In genomic region chr3:133451309-133451708, GRCh38 we compare ENCODE assay signal across 29 cellular contexts. TPM values are rescaled to one million over a fixed set of nuclear protein-coding genes. Genes with fewer than 3 reads are reported as not detected.
"Had no signal": no experiment of that assay in that cellular context is flagged by ENCODE, and none has a peak within 500 bp of the region (broad histone marks: within the 10 kb centered on the region; RNA-seq: fewer than 3 reads in every experiment).

No MANE protein-coding gene starts in this region.

- H3K4me3 Mint-ChIP-seq: dendritic cell treated with granulocyte-macrophage colony-stimulating factor and Interleukin-4, amounts not matched to agents 40 ng/mL and 50 ng/mL, for 4 days; effector memory CD8-positive, alpha-beta T cell; naive thymus-derived CD4-positive, alpha-beta T cell; nephron progenitor cell; stimulated activated naive B cell treated with anti-CD40 and anti-IgM and Interleukin-4, amounts not matched to agents 10 μg/mL and 1 μg/mL and 100 μg/mL, for 72 hours; stimulated activated naive CD8-positive, alpha-beta T cell treated with anti-CD3 and anti-CD28 coated beads, Interleukin-15, amount 100 ng/mL, for 72 hours had no signal

- ATAC-seq: effector memory CD8-positive, alpha-beta T cell; gastroesophageal sphincter; left lobe of liver; naive thymus-derived CD4-positive, alpha-beta T cell; stimulated activated naive B cell treated with anti-CD40 and anti-IgM and Interleukin-4, amounts not matched to agents 10 μg/mL and 1 μg/mL and 100 μg/mL, for 72 hours; stimulated activated naive CD8-positive, alpha-beta T cell treated with anti-CD3 and anti-CD28 coated beads, Interleukin-15, amount 100 ng/mL, for 72 hours had no signal

- H3K27me3 Mint-ChIP-seq: effector memory CD8-positive, alpha-beta T cell; naive thymus-derived CD4-positive, alpha-beta T cell; stimulated activated naive CD8-positive, alpha-beta T cell treated with anti-CD3 and anti-CD28 coated beads, Interleukin-15, amount 100 ng/mL, for 72 hours had no signal

- DNase-seq: effector memory CD8-positive, alpha-beta T cell; glutamatergic neuron; islet precursor cell; mammary epithelial cell; naive thymus-derived CD4-positive, alpha-beta T cell; nephron progenitor cell; posterior cingulate gyrus; sigmoid colon; stimulated activated CD4-positive, alpha-beta T cell treated with anti-CD3 and anti-CD28 coated beads, Interleukin-2, amount 100 ng/mL, for 24 hours; stimulated activated CD4-positive, alpha-beta T cell treated with anti-CD3 and anti-CD28 coated beads, Interleukin-4, amount 100 ng/mL, for 4 hours; stimulated activated naive B cell treated with anti-CD40 and anti-IgM and Interleukin-4, amounts not matched to agents 10 μg/mL and 1 μg/mL and 100 μg/mL, for 72 hours; stimulated activated naive CD8-positive, alpha-beta T cell treated with anti-CD3 and anti-CD28 coated beads, Interleukin-15, amount 100 ng/mL, for 72 hours; testis had no signal

- H3K27ac ChIP-seq: epithelial cell of prostate, esophagus muscularis mucosa, gastroesophageal sphincter, neutrophil, sigmoid colon, skin epidermis, testis, tibial nerve had no signal

- H3K27ac Mint-ChIP-seq: dendritic cell treated with granulocyte-macrophage colony-stimulating factor and Interleukin-4, amounts not matched to agents 40 ng/mL and 50 ng/mL, for 4 days; effector memory CD8-positive, alpha-beta T cell; naive thymus-derived CD4-positive, alpha-beta T cell; nephron progenitor cell; stimulated activated naive B cell treated with anti-CD40 and anti-IgM and Interleukin-4, amounts not matched to agents 10 μg/mL and 1 μg/mL and 100 μg/mL, for 72 hours had no signal

- H3K36me3 Mint-ChIP-seq: stimulated activated naive B cell treated with anti-CD40 and anti-IgM and Interleukin-4, amounts not matched to agents 10 μg/mL and 1 μg/mL and 100 μg/mL, for 72 hours had no signal

- H3K9me3 Mint-ChIP-seq: dendritic cell treated with granulocyte-macrophage colony-stimulating factor and Interleukin-4, amounts not matched to agents 40 ng/mL and 50 ng/mL, for 4 days; effector memory CD8-positive, alpha-beta T cell; naive thymus-derived CD4-positive, alpha-beta T cell; nephron progenitor cell; stimulated activated naive B cell treated with anti-CD40 and anti-IgM and Interleukin-4, amounts not matched to agents 10 μg/mL and 1 μg/mL and 100 μg/mL, for 72 hours; stimulated activated naive CD8-positive, alpha-beta T cell treated with anti-CD3 and anti-CD28 coated beads, Interleukin-15, amount 100 ng/mL, for 72 hours had no signal

RNA-seq across cellular contexts. Expression of gene BFSP2, which starts 51.5 kb away (rescaled TPM):
- total RNA-seq: esophagus muscularis mucosa; fibroblast of villous mesenchyme; gastroesophageal sphincter; left lobe of liver; lower leg skin; mammary epithelial cell; mesenteric fat pad; mononuclear cell; naive thymus-derived CD4-positive, alpha-beta T cell; osteoblast; pulmonary artery endothelial cell; sigmoid colon; subcutaneous adipose tissue; testis; urinary bladder had no signal
